ENCODE assay signal across 1 cellular context in the genomic region with DNA sequence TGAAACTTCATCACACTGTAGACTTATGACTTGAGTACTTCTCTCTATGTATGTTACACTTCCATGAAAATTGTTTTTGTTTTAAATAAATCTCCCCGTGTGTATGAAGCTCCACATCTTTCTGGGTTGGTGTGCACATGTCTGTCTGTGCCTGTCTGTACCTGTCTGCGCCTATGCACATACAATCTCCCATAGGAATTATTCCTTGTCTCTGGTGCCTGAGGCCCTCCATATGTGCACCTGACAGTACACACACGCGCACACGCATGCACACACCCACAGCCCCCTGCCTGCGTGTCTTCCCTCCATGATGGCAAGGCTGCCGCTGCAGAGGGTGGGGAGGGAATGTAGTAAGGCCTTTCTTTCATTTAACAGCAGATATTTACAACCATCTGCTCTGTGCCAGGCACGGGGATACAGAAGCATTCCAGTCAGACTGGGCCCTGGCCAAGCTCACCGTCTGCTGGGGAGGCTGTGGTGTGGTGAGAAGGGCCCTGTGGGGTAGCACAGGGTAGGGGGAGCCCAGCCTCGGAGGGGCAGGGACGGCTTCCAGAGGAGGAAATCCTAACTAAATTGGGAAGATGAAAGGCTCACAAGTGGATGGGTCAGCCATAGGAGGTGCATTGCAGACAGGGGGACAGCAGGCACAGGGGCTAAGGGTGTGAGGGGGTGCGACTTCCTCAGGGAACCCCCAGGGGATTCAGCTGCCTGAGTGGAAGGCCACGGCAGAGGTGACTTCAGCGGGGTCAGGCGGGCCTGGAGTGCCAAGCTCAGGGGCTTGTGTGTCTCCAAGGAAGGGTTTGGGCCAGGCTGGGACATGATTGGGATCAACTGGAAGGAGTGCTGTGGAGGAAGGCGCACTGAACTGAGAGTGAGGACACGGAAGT.
TF ChIP-seq lines count a peak whose summit lies in the region.

No MANE protein-coding gene starts in this region.

TF ChIP-seq in HepG2, 621 proteins besides CTCF, POLR2A, EP300 and RAD21 (continued from another document):
- no peak for TF ChIP-seq DMTF1 (CRISPR knock-in tag; IDR thresholded peaks at IDR 0.05)
- TF ChIP-seq ZFP90 (CRISPR knock-in tag; IDR thresholded peaks at IDR 0.05; ENCODE audit: borderline replicate concordance) = no peak
